ENCODE assay signal across 17 cellular contexts in genomic region chr15:47944911-47945310, GRCh38.
"Had no signal": no experiment of that assay in that cellular context is flagged by ENCODE, and none has a peak within 500 bp of the region (broad histone marks: within the 10 kb centered on the region; RNA-seq: fewer than 3 reads in every experiment).

No MANE protein-coding gene starts in this region.

- H3K27ac Mint-ChIP-seq: activated naive CD8-positive, alpha-beta T cell treated with anti-CD3 and anti-CD28 coated beads for 36 hours; dendritic cell treated with granulocyte-macrophage colony-stimulating factor and Interleukin-4, amounts not matched to agents 40 ng/mL and 50 ng/mL, for 4 days; stimulated activated memory B cell treated with anti-CD40 and anti-IgM and Interleukin-4, amounts not matched to agents 10 μg/mL and 1 μg/mL and 100 μg/mL, for 72 hours had no signal

- H3K4me3 ChIP-seq: body of pancreas, hepatocyte, thyroid gland had no signal

- H3K79me2 ChIP-seq: hepatocyte had no signal

- H3K9me3 Mint-ChIP-seq: dendritic cell treated with granulocyte-macrophage colony-stimulating factor and Interleukin-4, amounts not matched to agents 40 ng/mL and 50 ng/mL, for 4 days; stimulated activated memory B cell treated with anti-CD40 and anti-IgM and Interleukin-4, amounts not matched to agents 10 μg/mL and 1 μg/mL and 100 μg/mL, for 72 hours had no signal

- H2AFZ ChIP-seq: hepatocyte had no signal

- H3K9me3 ChIP-seq: body of pancreas, neutrophil, thyroid gland had no signal

- ATAC-seq: activated CD4-positive, CD25-positive, alpha-beta regulatory T cell treated with anti-CD3 and anti-CD28 coated beads, Interleukin-2, amount 50 U/mL, for 24 hours; body of pancreas; left lobe of liver; stimulated activated memory B cell treated with anti-CD40 and anti-IgM and Interleukin-4, amounts not matched to agents 10 μg/mL and 1 μg/mL and 100 μg/mL, for 72 hours had no signal

- H3K36me3 ChIP-seq: neutrophil, thyroid gland had no signal

- H3K4me2 ChIP-seq: hepatocyte had no signal

- H3K36me3 Mint-ChIP-seq: activated naive CD8-positive, alpha-beta T cell treated with anti-CD3 and anti-CD28 coated beads for 36 hours; stimulated activated memory B cell treated with anti-CD40 and anti-IgM and Interleukin-4, amounts not matched to agents 10 μg/mL and 1 μg/mL and 100 μg/mL, for 72 hours had no signal

- H3K4me3 Mint-ChIP-seq: activated naive CD8-positive, alpha-beta T cell treated with anti-CD3 and anti-CD28 coated beads for 36 hours; dendritic cell treated with granulocyte-macrophage colony-stimulating factor and Interleukin-4, amounts not matched to agents 40 ng/mL and 50 ng/mL, for 4 days; naive B cell; stimulated activated memory B cell treated with anti-CD40 and anti-IgM and Interleukin-4, amounts not matched to agents 10 μg/mL and 1 μg/mL and 100 μg/mL, for 72 hours had no signal

- H3K4me1 ChIP-seq: body of pancreas, thyroid gland had no signal

- H3K4me1 Mint-ChIP-seq: activated naive CD8-positive, alpha-beta T cell treated with anti-CD3 and anti-CD28 coated beads for 36 hours; naive B cell; stimulated activated memory B cell treated with anti-CD40 and anti-IgM and Interleukin-4, amounts not matched to agents 10 μg/mL and 1 μg/mL and 100 μg/mL, for 72 hours had no signal

- DNase-seq: activated CD4-positive, alpha-beta T cell treated with anti-CD3 and anti-CD28 coated beads, Interleukin-2, amount 50 U/mL, for 1 hour; activated CD8-positive, alpha-beta memory T cell treated with anti-CD3 and anti-CD28 coated beads for 24 hours; activated gamma-delta T cell treated with Interleukin-2 at 50 U/mL for 16 hours; activated naive CD8-positive, alpha-beta T cell treated with anti-CD3 and anti-CD28 coated beads for 36 hours; amygdala; body of pancreas; effector memory CD4-positive, alpha-beta T cell; islet precursor cell; naive B cell; T-helper 9 cell; thyroid gland had no signal

- H3K27me3 Mint-ChIP-seq: dendritic cell treated with granulocyte-macrophage colony-stimulating factor and Interleukin-4, amounts not matched to agents 40 ng/mL and 50 ng/mL, for 4 days had no signal

- H3K27me3 ChIP-seq: body of pancreas, hepatocyte, neutrophil, thyroid gland had no signal

- H3K27ac ChIP-seq: body of pancreas, hepatocyte, neutrophil, thyroid gland had no signal
